Comparison of ENCODE assay signal across 2 cellular contexts in genomic region chr5:76958976-76959767, GRCh38.
TF ChIP-seq lines count a peak whose summit lies in the region.

No MANE protein-coding gene starts in this region.

TF ChIP-seq in HepG2, 621 proteins besides CTCF, POLR2A, EP300 and RAD21 (continued from another document):
- TF ChIP-seq POGK (CRISPR knock-in tag; conservative IDR thresholded peaks at IDR 0.05) (no peak), ZNF546 (CRISPR knock-in tag; conservative IDR thresholded peaks at IDR 0.05) (no peak), SETDB1 (CRISPR knock-in tag; IDR thresholded peaks at IDR 0.05; ENCODE audit: borderline replicate concordance) (no peak), TRIM22 (IDR thresholded peaks at IDR 0.05) (no peak), KAT8 (CRISPR knock-in tag; IDR thresholded peaks at IDR 0.05) (no peak), TOPORS (CRISPR knock-in tag; IDR thresholded peaks at IDR 0.05) (no peak), POGZ (CRISPR knock-in tag; IDR thresholded peaks at IDR 0.05) (no peak), KMT2B (CRISPR knock-in tag; IDR thresholded peaks at IDR 0.05) (no peak), ZNF513 (CRISPR knock-in tag; conservative IDR thresholded peaks at IDR 0.05) (no peak), TOE1 (CRISPR knock-in tag; IDR thresholded peaks at IDR 0.05) (no peak), ZNF607 (CRISPR knock-in tag; IDR thresholded peaks at IDR 0.05; ENCODE audit: borderline replicate concordance) (no peak)

TF ChIP-seq in SK-N-SH treated with all-trans-retinoic acid at 6 μM for 48 hours, 23 proteins besides CTCF, POLR2A, EP300 and RAD21 (continued from another document):
- TF ChIP-seq CREB5 (CRISPR knock-in tag; IDR thresholded peaks at IDR 0.05; ENCODE audit: low read depth), result no peak
TF ChIP-seq in SK-N-SH treated with all-trans-retinoic acid at 6 μM for 48 hours: peak in this region for 0.
